Comparison of ENCODE assay signal across 1 cellular context in genomic region chr10:13716161-13717071, GRCh38.
TF ChIP-seq lines count a peak whose summit lies in the region.

No MANE protein-coding gene starts in this region.

TF ChIP-seq in HepG2, 621 proteins besides CTCF, POLR2A, EP300 and RAD21 (continued from another document):
- TF ChIP-seq ZNF142 (CRISPR knock-in tag; IDR thresholded peaks at IDR 0.05) (no peak), ZNF18 (CRISPR knock-in tag; IDR thresholded peaks at IDR 0.05; ENCODE audit: insufficient replicate concordance) (no peak), GABPB1 (CRISPR knock-in tag; IDR thresholded peaks at IDR 0.05) (no peak), CERS6 (CRISPR knock-in tag; IDR thresholded peaks at IDR 0.05) (no peak), ZNF597 (CRISPR knock-in tag; IDR thresholded peaks at IDR 0.05) (no peak), ZNF414 (CRISPR knock-in tag; IDR thresholded peaks at IDR 0.05) (no peak), ZNF331 (CRISPR knock-in tag; IDR thresholded peaks at IDR 0.05) (no peak), MYPOP (CRISPR knock-in tag; IDR thresholded peaks at IDR 0.05) (no peak), ZFP62 (CRISPR knock-in tag; IDR thresholded peaks at IDR 0.05) (no peak), NR1H2 (CRISPR knock-in tag; IDR thresholded peaks at IDR 0.05; ENCODE audit: borderline replicate concordance, low read depth) (no peak), ZNF775 (CRISPR knock-in tag; IDR thresholded peaks at IDR 0.05; ENCODE audit: borderline replicate concordance) (no peak), CSRNP1 (CRISPR knock-in tag; IDR thresholded peaks at IDR 0.05) (no peak), ZNF30 (CRISPR knock-in tag; IDR thresholded peaks at IDR 0.05) (no peak)
TF ChIP-seq in HepG2: peak in this region for 0.
